20 cellular contexts compared by ENCODE assay signal in the genomic region with DNA sequence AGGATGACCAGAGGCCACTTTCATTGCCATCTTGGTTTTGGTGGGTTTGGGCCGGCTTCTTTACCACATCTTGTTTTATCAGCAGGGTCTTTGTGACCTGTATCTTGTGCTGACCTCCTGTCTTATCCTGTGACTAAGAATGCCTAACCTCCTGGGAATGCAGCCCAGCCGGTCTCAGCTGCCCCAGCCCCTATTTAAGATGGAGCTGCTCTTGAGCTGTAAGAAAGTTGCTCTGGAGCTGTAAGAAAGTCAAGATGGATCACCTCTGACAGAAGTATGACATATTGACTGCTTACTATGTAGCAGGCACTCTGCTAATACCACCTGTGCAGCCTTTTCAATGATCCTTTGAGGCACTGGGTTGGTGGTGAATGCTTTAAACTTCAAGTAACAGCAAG. TPM values are rescaled to one million over a fixed set of nuclear protein-coding genes. Genes with fewer than 3 reads are reported as not detected.
DNase-seq lines count a peak whose midpoint lies in the region; ATAC-seq, FAIRE-seq and TF ChIP-seq lines count a peak whose summit lies in the region.
"Had no signal": no experiment of that assay in that cellular context is flagged by ENCODE, and none has a peak within 500 bp of the region (broad histone marks: within the 10 kb centered on the region; RNA-seq: fewer than 3 reads in every experiment).

No MANE protein-coding gene starts in this region.

- POLR2A ChIA-PET in activated CD8-positive, alpha-beta T cell treated with anti-CD3 and anti-CD28 coated beads for 36 hours (lab: Charles Lee) = interaction anchor here (0.7 to 2.1 kb wide), 4 partner anchors 8 to 145 kb away, joined by 4 to 12 read pairs (median 8); no protein-coding TSS in a partner anchor
- POLR2A ChIA-PET in activated CD8-positive, alpha-beta T cell treated with anti-CD3 and anti-CD28 coated beads, Interleukin-2, amount 10 ng/mL, durations not matched to agents 7 days and 5 days (lab: Charles Lee) = interaction anchor here (0.9 to 1.2 kb wide), 4 partner anchors 17 to 444 kb away, joined by 3 to 6 read pairs (median 3); partner anchors contain the start of genes CPSF2 and NDUFB1

- no peak for FAIRE-seq in keratinocyte (lab: Jason Lieb, UNC)
- FAIRE-seq: GM18507 had no signal

- H3K4me2 ChIP-seq in keratinocyte (ENCODE audit: control insufficient read depth, extremely low read depth, insufficient read depth, low read depth, low read length) = peak overlapping the region; percentile 11
- H3K4me2 ChIP-seq: GM23338 had no signal

- intact Hi-C loops in activated CD8-positive, alpha-beta T cell treated with anti-CD3 and anti-CD28 coated beads for 36 hours (cut with micrococcal nuclease) = no loop called here

- H3K9me3 ChIP-seq in RWPE2 (ENCODE audit: severe bottlenecking) (no peaks in the 10 kb centered on the region), keratinocyte (ENCODE audit: control insufficient read depth, low read depth, low read length) (peaks cover 2% of the 10 kb centered on the region)

- DNase-seq in activated CD8-positive, alpha-beta T cell treated with anti-CD3 and anti-CD28 coated beads for 36 hours = no peak
- DNase-seq in activated CD8-positive, alpha-beta T cell treated with anti-CD3 and anti-CD28 coated beads, Interleukin-2, amount 10 ng/mL, durations not matched to agents 7 days and 5 days = no peak
- DNase-seq in RWPE2 (ENCODE audit: low spot score) (no peak), keratinocyte (ENCODE audit: low read depth, low spot score) (no peak), type B pancreatic cell (ENCODE audit: extremely low spot score, unreplicated experiment) (no peak), substantia nigra (lab: John Stamatoyannopoulos, UW) (no peak)
- DNase-seq in activated effector memory CD4-positive, alpha-beta T cell treated with anti-CD3 and anti-CD28 coated beads, Interleukin-2, amount 50 U/mL, for 16 hours = no peak
- DNase-seq: 8988T; C1 segment of cervical spinal cord; KG1; NCI-H1092; NCI-H1694; NCI-H2107; NCI-H226; NCI-H526; NK-92 treated with Interleukin-12 subunit alpha and Interleukin-12 subunit beta, amount 100 ng/mL, for 24 hours; OCI-M1 had no signal

- TF ChIP-seq CTCF in activated CD8-positive, alpha-beta T cell treated with anti-CD3 and anti-CD28 coated beads for 36 hours (IDR thresholded peaks at IDR 0.05) = no peak
- TF ChIP-seq CTCF in RWPE2 (IDR thresholded peaks at IDR 0.05; ENCODE audit: poor library complexity, severe bottlenecking) (no peak), keratinocyte (optimal IDR thresholded peaks at IDR 0.05 in 1 of 3, IDR thresholded peaks at IDR 0.05 in 1 of 3, conservative IDR thresholded peaks at IDR 0.05 in 1 of 3; ENCODE audit: extremely low read depth in 1 of 3, insufficient read depth in 2 of 3, low read length in 3 of 3) (no peak), type B pancreatic cell (conservative IDR thresholded peaks at IDR 0.05) (no peak)

- no peak overlapping the region for H2AFZ ChIP-seq in keratinocyte (ENCODE audit: control insufficient read depth, low read length)
- H2AFZ ChIP-seq: GM23338 had no signal

- H3K4me3 ChIP-seq in RWPE2 (ENCODE audit: severe bottlenecking) (no peak overlapping the region), keratinocyte (ENCODE audit: control insufficient read depth in 2 of 3, extremely low read depth in 1 of 3, insufficient read depth in 2 of 3, low read depth in 1 of 3, low read length in 3 of 3) (no peak overlapping the region)
- H3K4me3 ChIP-seq: GM23338 had no signal

- peak overlapping the region; percentile 5 for H3K27ac Mint-ChIP-seq in activated CD8-positive, alpha-beta T cell treated with anti-CD3 and anti-CD28 coated beads for 36 hours
- no peak overlapping the region for H3K27ac Mint-ChIP-seq in activated CD8-positive, alpha-beta T cell treated with anti-CD3 and anti-CD28 coated beads, Interleukin-2, amount 10 ng/mL, durations not matched to agents 7 days and 5 days
- H3K27ac Mint-ChIP-seq in type B pancreatic cell = peak overlapping the region; percentile 98
- H3K27ac Mint-ChIP-seq: GM23338 had no signal

- no peaks in the 10 kb centered on the region for H3K79me2 ChIP-seq in keratinocyte (ENCODE audit: control insufficient read depth, insufficient read depth, low read length)

- H3K4me1 ChIP-seq in RWPE2 (ENCODE audit: insufficient read depth, poor library complexity, severe bottlenecking) = peaks cover 14% of the 10 kb centered on the region
- peaks cover 18% of the 10 kb centered on the region for H3K4me1 ChIP-seq in keratinocyte (ENCODE audit: control insufficient read depth, extremely low read depth, insufficient read depth, low read length)

- H3K4me3 Mint-ChIP-seq in activated CD8-positive, alpha-beta T cell treated with anti-CD3 and anti-CD28 coated beads for 36 hours = no peak overlapping the region
- H3K4me3 Mint-ChIP-seq in activated CD8-positive, alpha-beta T cell treated with anti-CD3 and anti-CD28 coated beads, Interleukin-2, amount 10 ng/mL, durations not matched to agents 7 days and 5 days = no peak overlapping the region
- peak overlapping the region; percentile 57 for H3K4me3 Mint-ChIP-seq in type B pancreatic cell
- H3K4me3 Mint-ChIP-seq: GM23338 had no signal

- peak overlapping the region; percentile 25 for H3K27ac ChIP-seq in RWPE2 (ENCODE audit: poor library complexity, severe bottlenecking)
- H3K27ac ChIP-seq in keratinocyte (ENCODE audit: control insufficient read depth, insufficient read depth, low read length) = no peak overlapping the region
- H3K27ac ChIP-seq in substantia nigra (ENCODE audit: low read depth, low read length, poor library complexity, severe bottlenecking) = no peak overlapping the region

- H3K36me3 ChIP-seq in RWPE2 (ENCODE audit: low read depth) = no peaks in the 10 kb centered on the region
- H3K36me3 ChIP-seq in keratinocyte (ENCODE audit: control insufficient read depth in 2 of 2, extremely low read depth in 1 of 2, insufficient read depth in 2 of 2, low read length in 2 of 2) = peaks cover 3 to 7% of the 10 kb centered on the region in 2 experiments

- H3K9me1 ChIP-seq in keratinocyte (ENCODE audit: control insufficient read depth, extremely low read depth, insufficient read depth, low read length) = no peaks in the 10 kb centered on the region

- no peaks in the 10 kb centered on the region for H3K27me3 ChIP-seq in RWPE2 (ENCODE audit: insufficient read depth, poor library complexity, severe bottlenecking)
- H3K27me3 ChIP-seq in keratinocyte (ENCODE audit: control insufficient read depth, extremely low read depth, insufficient read depth, low read length) = no peaks in the 10 kb centered on the region

- peaks cover 15% of the 10 kb centered on the region for H3K9me3 Mint-ChIP-seq in activated CD8-positive, alpha-beta T cell treated with anti-CD3 and anti-CD28 coated beads for 36 hours
- H3K9me3 Mint-ChIP-seq in activated CD8-positive, alpha-beta T cell treated with anti-CD3 and anti-CD28 coated beads, Interleukin-2, amount 10 ng/mL, durations not matched to agents 7 days and 5 days (ENCODE audit: insufficient read depth) = peaks cover 13% of the 10 kb centered on the region
- no peaks in the 10 kb centered on the region for H3K9me3 Mint-ChIP-seq in type B pancreatic cell

- dilution Hi-C loops in keratinocyte (cut with MboI; ENCODE audit: extremely low pct_ligation_motif_present, low sequenced_read_pairs) = no loop called here

- peaks cover 70% of the 10 kb centered on the region for H3K36me3 Mint-ChIP-seq in activated CD8-positive, alpha-beta T cell treated with anti-CD3 and anti-CD28 coated beads for 36 hours (ENCODE audit: low read depth)
- H3K36me3 Mint-ChIP-seq in activated CD8-positive, alpha-beta T cell treated with anti-CD3 and anti-CD28 coated beads, Interleukin-2, amount 10 ng/mL, durations not matched to agents 7 days and 5 days (ENCODE audit: low read depth) = peaks cover 76% of the 10 kb centered on the region
- H3K36me3 Mint-ChIP-seq in type B pancreatic cell = peaks cover 13% of the 10 kb centered on the region

- H3K27me3 Mint-ChIP-seq in activated CD8-positive, alpha-beta T cell treated with anti-CD3 and anti-CD28 coated beads for 36 hours = no peaks in the 10 kb centered on the region
- no peaks in the 10 kb centered on the region for H3K27me3 Mint-ChIP-seq in activated CD8-positive, alpha-beta T cell treated with anti-CD3 and anti-CD28 coated beads, Interleukin-2, amount 10 ng/mL, durations not matched to agents 7 days and 5 days (ENCODE audit: low read depth)
- H3K27me3 Mint-ChIP-seq in type B pancreatic cell = no peaks in the 10 kb centered on the region

- no peak overlapping the region for H3K9ac ChIP-seq in keratinocyte (ENCODE audit: control insufficient read depth, extremely low read depth, insufficient read depth, low read length)

- H3K4me1 Mint-ChIP-seq in activated CD8-positive, alpha-beta T cell treated with anti-CD3 and anti-CD28 coated beads for 36 hours (ENCODE audit: low read depth) = peaks cover 76% of the 10 kb centered on the region
- peaks cover 84% of the 10 kb centered on the region for H3K4me1 Mint-ChIP-seq in activated CD8-positive, alpha-beta T cell treated with anti-CD3 and anti-CD28 coated beads, Interleukin-2, amount 10 ng/mL, durations not matched to agents 7 days and 5 days (ENCODE audit: low read depth)
- H3K4me1 Mint-ChIP-seq in type B pancreatic cell (ENCODE audit: unreplicated experiment) = peaks cover 19% of the 10 kb centered on the region
- H3K4me1 Mint-ChIP-seq: GM23338 had no signal

- CTCF ChIA-PET in activated CD8-positive, alpha-beta T cell treated with anti-CD3 and anti-CD28 coated beads for 36 hours (lab: Charles Lee) = interaction anchor here (1.2 to 2.3 kb wide), 4 partner anchors 9 to 115 kb away, joined by 3 to 13 read pairs (median 6); no protein-coding TSS in a partner anchor
- CTCF ChIA-PET in activated CD8-positive, alpha-beta T cell treated with anti-CD3 and anti-CD28 coated beads, Interleukin-2, amount 10 ng/mL, durations not matched to agents 7 days and 5 days (lab: Charles Lee) = interaction anchor here (0.8 to 9.1 kb wide), 3 partner anchors 22 to 115 kb away, joined by 3 to 70 read pairs (median 4); no protein-coding TSS in a partner anchor

- peaks cover 3% of the 10 kb centered on the region for H4K20me1 ChIP-seq in keratinocyte (ENCODE audit: control insufficient read depth, extremely low read depth, insufficient read depth, low read length)

- no peak for ATAC-seq in activated CD8-positive, alpha-beta T cell treated with anti-CD3 and anti-CD28 coated beads for 36 hours
- no peak for ATAC-seq in activated CD8-positive, alpha-beta T cell treated with anti-CD3 and anti-CD28 coated beads, Interleukin-2, amount 10 ng/mL, durations not matched to agents 7 days and 5 days
- ATAC-seq in RWPE2 (ENCODE audit: low read depth) (peak; percentile 81), GM21390 (IDR thresholded peaks at IDR 0.05; ENCODE audit: unreplicated experiment) (no peak)
- ATAC-seq: GM23338 had no signal

RNA-seq across cellular contexts. Expression of gene RIN3, which starts 52.1 kb away (rescaled TPM):
- total RNA-seq in activated CD8-positive, alpha-beta T cell treated with anti-CD3 and anti-CD28 coated beads for 36 hours = 10 to 100 TPM; 61.3 to 62.4 TPM
- 10 to 100 TPM; 85.6 to 89.0 TPM for total RNA-seq in activated CD8-positive, alpha-beta T cell treated with anti-CD3 and anti-CD28 coated beads, Interleukin-2, amount 10 ng/mL, durations not matched to agents 7 days and 5 days
- 0.79 to 4.7 TPM (median 1.2 TPM) in 3 replicates for polyA plus RNA-seq in keratinocyte
- polyA plus RNA-seq in keratinocyte (2011; ENCODE audit: low read depth) = 0.81 TPM
- polyA plus RNA-seq in keratinocyte (2011; cell fraction: cytosol; rRNA removed) = 2.4 and 3.9 TPM in 2 replicates
- 3.8 and 5.2 TPM in 2 replicates for polyA plus RNA-seq in keratinocyte (2011; cell fraction: nucleus; rRNA removed)
- polyA plus RNA-seq in keratinocyte (2012; ENCODE audit: low replicate concordance) = 2.0 and 8.7 TPM in 2 replicates
- polyA minus RNA-seq in keratinocyte = 2.1 to 15.3 TPM (median 4.6 TPM) in 3 replicates
- 6.1 TPM for polyA minus RNA-seq in keratinocyte (2011; cell fraction: cytosol; rRNA and poly(A)+ RNA removed)
- polyA minus RNA-seq in keratinocyte (2011; cell fraction: nucleus; rRNA and poly(A)+ RNA removed) = 6.9 and 8.9 TPM in 2 replicates
- 11.3 and 12.9 TPM in 2 replicates for total RNA-seq in type B pancreatic cell (ENCODE audit: low replicate concordance)
